ENCODE assay signal across 13 cellular contexts in genomic region chr22:40240671-40241070, GRCh38.
DNase-seq lines count a peak whose midpoint lies in the region; ATAC-seq, FAIRE-seq and TF ChIP-seq lines count a peak whose summit lies in the region.
"Had no signal": no experiment of that assay in that cellular context is flagged by ENCODE, and none has a peak within 500 bp of the region (broad histone marks: within the 10 kb centered on the region; RNA-seq: fewer than 3 reads in every experiment).

No MANE protein-coding gene starts in this region.

- H3K9me3 Mint-ChIP-seq in activated CD8-positive, alpha-beta memory T cell treated with anti-CD3 and anti-CD28 coated beads, Interleukin-2, amount 10 ng/mL, durations not matched to agents 7 days and 5 days (ENCODE audit: low read depth) = no peaks in the 10 kb centered on the region

- H3K36me3 ChIP-seq in GM12878 (ENCODE audit: control insufficient read depth in 2 of 2, insufficient read depth in 2 of 2, low read length in 1 of 2) (0 out of 4 replicates have a peak, but pooled peaks cover 0 to 2% of the 10 kb centered on the region in 2 experiments), neutrophil (no peaks in the 10 kb centered on the region)

- H3K9me3 ChIP-seq in GM12878 (replicated peaks; ENCODE audit: control insufficient read depth, insufficient read depth, low read length) (no peaks in the 10 kb centered on the region), neutrophil (no peaks in the 10 kb centered on the region)

- H3K4me2 ChIP-seq in GM12878 (ENCODE audit: control insufficient read depth, insufficient read depth) = no peak overlapping the region

- H3K4me3 ChIP-seq in GM12878 (no peak overlapping the region), neutrophil (ENCODE audit: low read depth in 1 of 2, low read length in 1 of 2) (no peak overlapping the region)

- peaks cover 75% of the 10 kb centered on the region for H3K4me1 Mint-ChIP-seq in activated CD8-positive, alpha-beta memory T cell treated with anti-CD3 and anti-CD28 coated beads, Interleukin-2, amount 10 ng/mL, durations not matched to agents 7 days and 5 days

- TF ChIP-seq CTCF in GM12878 (IDR thresholded peaks at IDR 0.05 in 2 of 3, conservative IDR thresholded peaks at IDR 0.05 in 1 of 3; ENCODE audit: control insufficient read depth in 2 of 3, extremely low read depth in 1 of 3, insufficient read depth in 1 of 3, low read depth in 3 of 3, low read length in 3 of 3) = no peak
- no peak for TF ChIP-seq CTCF in neutrophil (IDR thresholded peaks at IDR 0.05)

- in situ Hi-C loops in GM12878 (cut with MboI) = no loop called here

- peaks cover 11% of the 10 kb centered on the region; the same call in 1 of the 2 replicates for H4K20me1 ChIP-seq in GM12878 (ENCODE audit: control insufficient read depth, insufficient read depth)

- H3K27ac ChIP-seq in GM12878 (ENCODE audit: control insufficient read depth, insufficient read depth) (peak overlapping the region; percentile 8; the same call in 1 of the 2 replicates), neutrophil (peak overlapping the region; percentile 0)

- peak overlapping the region; percentile 55 for H3K27ac Mint-ChIP-seq in activated CD8-positive, alpha-beta memory T cell treated with anti-CD3 and anti-CD28 coated beads, Interleukin-2, amount 10 ng/mL, durations not matched to agents 7 days and 5 days

- DNase-seq in activated CD8-positive, alpha-beta memory T cell treated with anti-CD3 and anti-CD28 coated beads, Interleukin-2, amount 10 ng/mL, durations not matched to agents 7 days and 5 days = no peak
- DNase-seq in activated CD8-positive, alpha-beta memory T cell treated with anti-CD3 and anti-CD28 coated beads, Interleukin-2, amount 50 U/mL, for 4 hours = no peak
- peak; percentile 15 for DNase-seq in M059J (ENCODE audit: low read depth)
- DNase-seq in GM12878 (ENCODE audit: low read depth, low spot score) = no peak
- no peak for DNase-seq in HTR-8/SVneo (ENCODE audit: insufficient read length, low spot score)
- DNase-seq: DMS153, Karpas-422, NCI-H2029, NCI-H774, SHP77 treated with DMSO at 0.1 percent for 48 hours had no signal

- CTCF ChIA-PET in activated CD8-positive, alpha-beta memory T cell treated with anti-CD3 and anti-CD28 coated beads, Interleukin-2, amount 10 ng/mL, durations not matched to agents 7 days and 5 days (lab: Charles Lee) = interaction anchor here (0.6 to 1.3 kb wide), 2 partner anchors 107 to 797 kb away, joined by 3 to 4 read pairs; no protein-coding TSS in a partner anchor
- CTCF ChIA-PET in GM12878 (lab: Yijun Ruan, JAX) = interaction anchor here (0.7 to 1.1 kb wide), 2 partner anchors 23 to 108 kb away, joined by 3 read pairs; no protein-coding TSS in a partner anchor

- FAIRE-seq in GM12878 (lab: Jason Lieb, UNC) (no peak), HTR-8/SVneo (lab: Jason Lieb, UNC) (no peak)

- TF ChIP-seq POLR2A in GM12878 (IDR thresholded peaks at IDR 0.05; ENCODE audit: low read depth, low read length) = no peak

- no peak for TF ChIP-seq RAD21 in GM12878 (IDR thresholded peaks at IDR 0.05; ENCODE audit: insufficient read depth, low read depth, low read length)

- POLR2A ChIA-PET in GM12878 (lab: Charles Lee) = no interaction called here

- no peak for TF ChIP-seq EP300 in GM12878 (IDR thresholded peaks at IDR 0.05; ENCODE audit: borderline replicate concordance in 1 of 2, control insufficient read depth in 1 of 2, low read depth in 2 of 2, low read length in 2 of 2)

- peak; percentile 38 for ATAC-seq in activated CD8-positive, alpha-beta memory T cell treated with anti-CD3 and anti-CD28 coated beads, Interleukin-2, amount 10 ng/mL, durations not matched to agents 7 days and 5 days
- peak; percentile 31; the same call in 2 of the 3 replicates for ATAC-seq in GM12878
- no peak for ATAC-seq in GM21360 (IDR thresholded peaks at IDR 0.05; ENCODE audit: unreplicated experiment)
- ATAC-seq in GM18861 (IDR thresholded peaks at IDR 0.05; ENCODE audit: unreplicated experiment) = no peak

- H3K4me3 Mint-ChIP-seq in activated CD8-positive, alpha-beta memory T cell treated with anti-CD3 and anti-CD28 coated beads, Interleukin-2, amount 10 ng/mL, durations not matched to agents 7 days and 5 days = no peak overlapping the region

- H3K4me1 ChIP-seq in GM12878 (ENCODE audit: control insufficient read depth, insufficient read depth, low read length) (peaks cover 34% of the 10 kb centered on the region), neutrophil (ENCODE audit: control insufficient read depth in 1 of 2, insufficient read depth in 1 of 2, low read depth in 1 of 2, low read length in 1 of 2) (peaks cover 18 to 23% of the 10 kb centered on the region in 2 experiments)

- H3K9ac ChIP-seq in GM12878 (ENCODE audit: control insufficient read depth, insufficient read depth, low read length) = no peak overlapping the region

- RAD21 ChIA-PET in GM12878 (lab: Charles Lee; ENCODE audit: unreplicated experiment) = interaction anchor here (0.8 to 2.5 kb wide), 4 partner anchors 26 to 197 kb away, joined by 3 to 8 read pairs (median 4); partner anchors contain the start of gene TNRC6B

- BruUV-seq in GM12878 (replicated peaks; lab: Mats Ljungman, UMichigan) = no TSS peak

- H3K79me2 ChIP-seq in GM12878 (ENCODE audit: control insufficient read depth, insufficient read depth, low read length) = peaks cover 34% of the 10 kb centered on the region

- intact Hi-C loops in GM12878 (cut with micrococcal nuclease; ENCODE audit: unreplicated experiment) = no loop called here

- SMC1A ChIA-PET in GM12878 (lab: Charles Lee; ENCODE audit: uncharacterized antibody, unreplicated experiment) = interaction anchor here (0.7 to 0.9 kb wide), 2 partner anchors 11 to 25 kb away, joined by 3 read pairs; no protein-coding TSS in a partner anchor

- no peak overlapping the region for H2AFZ ChIP-seq in GM12878 (ENCODE audit: control insufficient read depth, low read depth, low read length)

- H3K36me3 Mint-ChIP-seq in activated CD8-positive, alpha-beta memory T cell treated with anti-CD3 and anti-CD28 coated beads, Interleukin-2, amount 10 ng/mL, durations not matched to agents 7 days and 5 days = peaks cover 13% of the 10 kb centered on the region

- no peaks in the 10 kb centered on the region for H3K27me3 Mint-ChIP-seq in activated CD8-positive, alpha-beta memory T cell treated with anti-CD3 and anti-CD28 coated beads, Interleukin-2, amount 10 ng/mL, durations not matched to agents 7 days and 5 days

- H3K27me3 ChIP-seq in GM12878 (replicated peaks in 1 of 2; ENCODE audit: control insufficient read depth in 2 of 2, insufficient read depth in 2 of 2, low read length in 1 of 2) = no peaks in the 10 kb centered on the region
- no peaks in the 10 kb centered on the region for H3K27me3 ChIP-seq in neutrophil

TF ChIP-seq in GM12878, 131 proteins besides CTCF, POLR2A, EP300 and RAD21 (continues in another document):
- TF ChIP-seq, protein P1, sequence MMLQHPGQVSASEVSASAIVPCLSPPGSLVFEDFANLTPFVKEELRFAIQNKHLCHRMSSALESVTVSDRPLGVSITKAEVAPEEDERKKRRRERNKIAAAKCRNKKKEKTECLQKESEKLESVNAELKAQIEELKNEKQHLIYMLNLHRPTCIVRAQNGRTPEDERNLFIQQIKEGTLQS (IDR thresholded peaks at IDR 0.05; ENCODE audit: borderline replicate concordance, extremely low read depth, low read depth, low read length) = no peak
- no peak for TF ChIP-seq BCL11A (IDR thresholded peaks at IDR 0.05; ENCODE audit: low read depth, low read length)
- TF ChIP-seq SMC3 (IDR thresholded peaks at IDR 0.05; ENCODE audit: borderline replicate concordance, low read length) = no peak
- no peak for TF ChIP-seq RFX5 (IDR thresholded peaks at IDR 0.05; ENCODE audit: low read depth, low read length)
- TF ChIP-seq, protein P2, sequence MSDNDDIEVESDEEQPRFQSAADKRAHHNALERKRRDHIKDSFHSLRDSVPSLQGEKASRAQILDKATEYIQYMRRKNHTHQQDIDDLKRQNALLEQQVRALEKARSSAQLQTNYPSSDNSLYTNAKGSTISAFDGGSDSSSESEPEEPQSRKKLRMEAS (IDR thresholded peaks at IDR 0.05; ENCODE audit: low read depth, low read length) = no peak
- TF ChIP-seq, protein P3, sequence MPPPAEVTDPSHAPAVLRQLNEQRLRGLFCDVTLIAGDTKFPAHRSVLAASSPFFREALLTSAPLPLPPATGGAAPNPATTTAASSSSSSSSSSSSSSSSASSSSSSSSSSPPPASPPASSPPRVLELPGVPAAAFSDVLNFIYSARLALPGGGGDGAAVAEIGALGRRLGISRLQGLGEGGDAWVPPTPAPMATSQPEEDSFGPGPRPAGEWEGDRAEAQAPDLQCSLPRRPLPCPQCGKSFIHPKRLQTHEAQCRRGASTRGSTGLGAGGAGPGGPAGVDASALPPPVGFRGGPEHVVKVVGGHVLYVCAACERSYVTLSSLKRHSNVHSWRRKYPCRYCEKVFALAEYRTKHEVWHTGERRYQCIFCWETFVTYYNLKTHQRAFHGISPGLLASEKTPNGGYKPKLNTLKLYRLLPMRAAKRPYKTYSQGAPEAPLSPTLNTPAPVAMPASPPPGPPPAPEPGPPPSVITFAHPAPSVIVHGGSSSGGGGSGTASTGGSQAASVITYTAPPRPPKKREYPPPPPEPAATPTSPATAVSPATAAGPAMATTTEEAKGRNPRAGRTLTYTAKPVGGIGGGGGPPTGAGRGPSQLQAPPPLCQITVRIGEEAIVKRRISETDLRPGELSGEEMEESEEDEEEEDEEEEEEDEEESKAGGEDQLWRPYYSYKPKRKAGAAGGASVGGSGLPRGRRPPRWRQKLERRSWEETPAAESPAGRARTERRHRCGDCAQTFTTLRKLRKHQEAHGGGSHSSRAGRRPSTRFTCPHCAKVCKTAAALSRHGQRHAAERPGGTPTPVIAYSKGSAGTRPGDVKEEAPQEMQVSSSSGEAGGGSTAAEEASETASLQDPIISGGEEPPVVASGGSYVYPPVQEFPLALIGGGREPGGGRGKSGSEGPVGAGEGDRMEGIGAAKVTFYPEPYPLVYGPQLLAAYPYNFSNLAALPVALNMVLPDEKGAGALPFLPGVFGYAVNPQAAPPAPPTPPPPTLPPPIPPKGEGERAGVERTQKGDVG (CRISPR knock-in tag; IDR thresholded peaks at IDR 0.05) = no peak
- TF ChIP-seq NBN (IDR thresholded peaks at IDR 0.05) = no peak

Comparison
In these comparisons a context has a peak if more than half of its experiments do, and no peak if none do; other contexts are left out.
1. ATAC-seq: peak in activated CD8-positive, alpha-beta memory T cell treated with anti-CD3 and anti-CD28 coated beads, Interleukin-2, amount 10 ng/mL, durations not matched to agents 7 days and 5 days (single experiment) and GM12878 (single experiment); none in GM21360 (single experiment) and GM18861 (single experiment).